30 cellular contexts compared by ENCODE assay signal in the genomic region with DNA sequence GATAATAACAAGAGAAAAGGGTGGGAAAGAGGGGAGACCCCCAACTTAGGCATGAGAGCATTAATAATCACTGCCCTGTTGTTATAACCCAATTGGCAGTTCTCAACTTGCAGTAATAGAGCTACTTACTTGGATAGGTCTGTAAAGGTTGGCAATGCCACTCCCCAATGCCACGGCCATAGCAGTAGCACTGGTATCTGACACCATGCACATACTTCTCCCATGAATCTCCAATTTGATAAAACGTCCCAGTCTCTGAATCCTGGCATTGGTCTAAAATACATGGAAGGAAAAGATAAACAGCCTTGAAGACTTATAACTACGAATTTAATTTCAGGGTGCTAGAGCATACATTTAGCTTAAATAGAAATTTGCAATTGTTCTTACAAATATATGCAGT. TPM values are rescaled to one million over a fixed set of nuclear protein-coding genes. Genes with fewer than 3 reads are reported as not detected.
DNase-seq lines count a peak whose midpoint lies in the region; ATAC-seq and TF ChIP-seq lines count a peak whose summit lies in the region.
"Had no signal": no experiment of that assay in that cellular context is flagged by ENCODE, and none has a peak within 500 bp of the region (broad histone marks: within the 10 kb centered on the region; RNA-seq: fewer than 3 reads in every experiment).

No MANE protein-coding gene starts in this region.

- peaks cover 100% of the 10 kb centered on the region for H3K36me3 ChIP-seq in RWPE2 (ENCODE audit: low read depth)
- H3K36me3 ChIP-seq in esophagus squamous epithelium, result peaks cover 0 to 17% (median 0%) of the 10 kb centered on the region in 3 donors
- H3K36me3 ChIP-seq in mesenchymal stem cell (ENCODE audit: control insufficient read depth in 1 of 2, insufficient read depth in 2 of 2, low read depth in 1 of 2, low read length in 2 of 2), result peaks cover 24 to 100% of the 10 kb centered on the region in 2 experiments
- no peaks in the 10 kb centered on the region for H3K36me3 ChIP-seq in prostate gland
- H3K36me3 ChIP-seq in H7 (replicated peaks; ENCODE audit: control insufficient read depth, insufficient read depth, low read length), result peaks cover 15% of the 10 kb centered on the region
- H3K36me3 ChIP-seq: breast epithelium had no signal

- no peak overlapping the region for H4K8ac ChIP-seq in mesenchymal stem cell (ENCODE audit: low read length)

- H3K18ac ChIP-seq in mesenchymal stem cell (ENCODE audit: low read depth in 1 of 2, low read length in 2 of 2), result no peak overlapping the region

- no peak overlapping the region for H2BK12ac ChIP-seq in mesenchymal stem cell (ENCODE audit: low read length in 2 of 2)

- H3K4ac ChIP-seq in mesenchymal stem cell (ENCODE audit: low read depth in 1 of 2, low read length in 2 of 2), result no peak overlapping the region

- H3K27ac ChIP-seq in RWPE2 (ENCODE audit: poor library complexity, severe bottlenecking), result peak overlapping the region; percentile 81
- peak overlapping the region in 3 of 4 donors; percentile 4 to 40 (median 33) for H3K27ac ChIP-seq in esophagus squamous epithelium
- peak overlapping the region; percentile 63 for H3K27ac ChIP-seq in mesenchymal stem cell (ENCODE audit: low read length, poor library complexity, severe bottlenecking)
- peak overlapping the region in 1 of 2 donors; percentile 10 for H3K27ac ChIP-seq in prostate gland
- H3K27ac ChIP-seq: breast epithelium had no signal

- H3K14ac ChIP-seq in mesenchymal stem cell (ENCODE audit: low read length in 2 of 2), result no peak overlapping the region

- H2BK120ac ChIP-seq in mesenchymal stem cell (ENCODE audit: low read depth, low read length), result no peak overlapping the region

- peaks cover 1% of the 10 kb centered on the region for H3K79me1 ChIP-seq in mesenchymal stem cell (replicated peaks; ENCODE audit: low read length, poor library complexity, severe bottlenecking)

- no peaks in the 10 kb centered on the region for H3K27me3 ChIP-seq in RWPE2 (ENCODE audit: insufficient read depth, poor library complexity, severe bottlenecking)
- H3K27me3 ChIP-seq in esophagus squamous epithelium, result no peaks in the 10 kb centered on the region
- no peaks in the 10 kb centered on the region for H3K27me3 ChIP-seq in mesenchymal stem cell (ENCODE audit: control insufficient read depth in 1 of 2, insufficient read depth in 1 of 2, low read length in 2 of 2)
- H3K27me3 ChIP-seq in prostate gland (replicated peaks; ENCODE audit: insufficient read depth), result no peaks in the 10 kb centered on the region
- H3K27me3 ChIP-seq in H7 (ENCODE audit: control insufficient read depth, insufficient read depth, low read length), result no peaks in the 10 kb centered on the region
- H3K27me3 ChIP-seq: breast epithelium had no signal

- H4K91ac ChIP-seq in mesenchymal stem cell (ENCODE audit: low read length), result no peak overlapping the region

- H3K9ac ChIP-seq in mesenchymal stem cell (ENCODE audit: low read length), result peak overlapping the region; percentile 83

- TF ChIP-seq CTCF in RWPE2 (IDR thresholded peaks at IDR 0.05; ENCODE audit: poor library complexity, severe bottlenecking) (no peak), esophagus squamous epithelium (IDR thresholded peaks at IDR 0.05) (no peak), prostate gland (IDR thresholded peaks at IDR 0.05) (no peak)

- ATAC-seq in RWPE2 (ENCODE audit: low read depth), result peak; percentile 19; the same call in 2 of the 3 replicates
- ATAC-seq: activated T-cell treated with anti-CD3 and anti-CD28 coated beads, Interleukin-2, amount 50 U/mL, for 72 hours; effector memory CD8-positive, alpha-beta T cell; left ventricle myocardium superior; natural killer cell; Panc1 had no signal

- TF ChIP-seq POLR2A in esophagus squamous epithelium (IDR thresholded peaks at IDR 0.05) (no peak), prostate gland (IDR thresholded peaks at IDR 0.05) (no peak)

- H2AK5ac ChIP-seq in mesenchymal stem cell (ENCODE audit: low read length, severe bottlenecking), result no peak overlapping the region

- H2BK15ac ChIP-seq in mesenchymal stem cell (ENCODE audit: low read depth, poor library complexity, severe bottlenecking), result no peak overlapping the region

- intact Hi-C loops in esophagus squamous epithelium (cut with DNase I), result no loop called here
- intact Hi-C loops in prostate gland (cut with DNase I), result no loop called here

- no peak overlapping the region for H2BK5ac ChIP-seq in mesenchymal stem cell (ENCODE audit: low read depth, low read length, poor library complexity, severe bottlenecking)

- no peaks in the 10 kb centered on the region for H3K9me3 ChIP-seq in RWPE2 (ENCODE audit: severe bottlenecking)
- no peaks in the 10 kb centered on the region for H3K9me3 ChIP-seq in esophagus squamous epithelium
- no peaks in the 10 kb centered on the region for H3K9me3 ChIP-seq in mesenchymal stem cell (ENCODE audit: control insufficient read depth, low read length)
- H3K9me3 ChIP-seq in prostate gland, result no peaks in the 10 kb centered on the region
- H3K9me3 ChIP-seq: breast epithelium had no signal

- H3K4me1 ChIP-seq in RWPE2 (ENCODE audit: insufficient read depth, poor library complexity, severe bottlenecking) (peaks cover 9% of the 10 kb centered on the region), esophagus squamous epithelium (peaks cover 0 to 18% (median 0%) of the 10 kb centered on the region in 3 donors), mesenchymal stem cell (ENCODE audit: control insufficient read depth, insufficient read depth, low read depth, low read length) (peaks cover 12% of the 10 kb centered on the region), prostate gland (replicated peaks) (no peaks in the 10 kb centered on the region)
- H3K4me1 ChIP-seq: breast epithelium had no signal

- no peak overlapping the region for H2AFZ ChIP-seq in mesenchymal stem cell (ENCODE audit: low read depth, low read length)

- no peak overlapping the region for H3K4me3 ChIP-seq in RWPE2 (ENCODE audit: severe bottlenecking)
- no peak overlapping the region for H3K4me3 ChIP-seq in esophagus squamous epithelium
- H3K4me3 ChIP-seq in mesenchymal stem cell (ENCODE audit: insufficient read depth in 1 of 2, low read depth in 1 of 2, low read length in 2 of 2), result peak overlapping the region in 1 of 2 experiments; percentile 46
- no peak overlapping the region for H3K4me3 ChIP-seq in prostate gland
- no peak overlapping the region for H3K4me3 ChIP-seq in H7 (ENCODE audit: insufficient read depth, low read depth, low read length)
- H3K4me3 ChIP-seq: breast epithelium, coronary artery had no signal

- H3K23ac ChIP-seq in mesenchymal stem cell (ENCODE audit: low read length in 2 of 2), result no peak overlapping the region

- WGBS in esophagus squamous epithelium, 2 donors, result 56% methylated on average over 3 of the region's 3 CpGs
- 66% methylated on average over 2 of the region's 3 CpGs for WGBS in mesenchymal stem cell
- WGBS in prostate gland, result 62% methylated on average over 3 of the region's 3 CpGs

- H3K4me2 ChIP-seq in mesenchymal stem cell (ENCODE audit: low read length, poor library complexity, severe bottlenecking), result peak overlapping the region; percentile 20

- DNase-seq in RWPE2 (ENCODE audit: low spot score) (no peak), esophagus squamous epithelium (lab: John Stamatoyannopoulos, UW) (no peak), mesenchymal stem cell (no peak), prostate gland (ENCODE audit: low spot score) (no peak), H7 (no peak), CD1c-positive myeloid dendritic cell (ENCODE audit: extremely low spot score) (no peak)
- DNase-seq in central memory CD4-positive, alpha-beta T cell, result no peak
- DNase-seq: activated B cell treated with CpG ODN at 0.5 μM for 24 hours; activated CD4-positive, alpha-beta T cell treated with anti-CD3 and anti-CD28 coated beads, Interleukin-2, amount 50 U/mL, for 1 hour; activated naive CD4-positive, alpha-beta T cell treated with anti-CD3 and anti-CD28 coated beads for 36 hours; activated T-cell treated with anti-CD3 and anti-CD28 coated beads, Interleukin-2, amount 50 U/mL, for 72 hours; AML-193; amniotic stem cell; CD4-positive, alpha-beta memory T cell; effector memory CD8-positive, alpha-beta T cell; erythroblast; hypothalamus; left ventricle myocardium superior; natural killer cell; NCI-H1694; NCI-H510A treated with DMSO at 0.1 percent for 48 hours; NK-92 treated with Interleukin-12 subunit alpha and Interleukin-12 subunit beta, amount 100 ng/mL, for 24 hours; retina; SHP77 treated with DMSO at 0.1 percent for 48 hours; stimulated activated CD4-positive, alpha-beta T cell treated with anti-CD3 and anti-CD28 coated beads, Interleukin-4, amount 100 ng/mL, for 1 hour; substantia nigra; SW 1271 had no signal

RNA-seq across cellular contexts. Expression of gene FN1, which starts 16.8 kb away (rescaled TPM):
- 100 to 1,000 TPM in 2 of 4 donors, 10 to 100 TPM in 2; 15.7 to 393 (median 112) TPM for total RNA-seq in esophagus squamous epithelium
- 1,493 TPM for polyA plus RNA-seq in mesenchymal stem cell (2013, experiment 1 of 2)
- polyA plus RNA-seq in mesenchymal stem cell (2013, experiment 2 of 2), result 1,327 TPM
- total RNA-seq in prostate gland, result 100 to 1,000 TPM in 1 of 2 donors, 10 to 100 TPM in 1; 84.2 to 257 TPM
- total RNA-seq in H7 (2014; rRNA removed; shearing (Covaris generic)), result 42.8 and 50.4 TPM in 2 replicates
- total RNA-seq: activated B cell treated with CpG ODN at 0.5 μM for 24 hours; CD4-positive, alpha-beta memory T cell had no signal
